Comparison of ENCODE assay signal across 8 cellular contexts in the genomic region with DNA sequence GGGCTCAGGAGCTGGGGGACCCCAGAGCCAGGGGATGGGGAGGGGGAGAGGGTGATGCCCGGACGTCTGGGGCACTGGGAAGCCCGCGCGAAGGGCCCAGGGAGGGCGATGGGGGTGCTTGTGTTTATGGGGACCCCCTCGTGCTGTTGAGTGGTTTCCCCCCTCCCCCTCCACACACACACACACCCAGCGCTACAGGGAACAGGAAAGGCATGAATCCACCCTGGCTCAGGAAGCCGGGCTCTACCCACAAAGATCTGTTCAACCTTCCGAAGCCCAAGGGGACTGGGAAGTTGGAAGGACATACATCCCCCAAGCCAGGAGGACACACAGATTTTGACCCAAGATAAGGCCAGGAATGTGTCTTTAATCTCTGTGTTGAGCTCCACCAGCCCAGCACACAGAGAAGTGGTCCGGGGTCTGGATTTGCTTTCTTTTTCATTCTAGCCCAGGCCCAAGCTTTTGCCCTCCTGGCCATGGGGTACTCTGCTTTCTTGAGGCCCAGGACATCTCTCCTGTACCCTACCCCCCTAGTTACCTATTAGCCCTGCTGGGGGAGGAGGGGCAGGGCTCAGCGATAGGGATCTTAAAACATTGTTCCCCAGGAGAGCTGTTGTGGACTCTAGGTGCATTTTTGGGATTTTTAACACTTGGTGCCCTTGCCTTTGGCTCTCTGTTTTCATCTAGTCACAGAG. TPM values are rescaled to one million over a fixed set of nuclear protein-coding genes. Genes with fewer than 3 reads are reported as not detected.
DNase-seq lines count a peak whose midpoint lies in the region; ATAC-seq and TF ChIP-seq lines count a peak whose summit lies in the region.

No MANE protein-coding gene starts in this region.

- peaks cover 50% of the 10 kb centered on the region for H3K36me3 Mint-ChIP-seq in activated naive CD4-positive, alpha-beta T cell treated with anti-CD3 and anti-CD28 coated beads for 36 hours (ENCODE audit: low read depth)
- H3K36me3 Mint-ChIP-seq in T-helper 1 cell treated with Interleukin-12 subunit alpha and Interleukin-12 subunit beta and Interleukin-4 antibody, amounts not matched to agents 30 μg/mL and 1 μg/mL, for 36 hours (ENCODE audit: low read depth) = peaks cover 40% of the 10 kb centered on the region
- H3K36me3 Mint-ChIP-seq in osteocyte (ENCODE audit: unreplicated experiment) = no peaks in the 10 kb centered on the region

- peak overlapping the region; percentile 88 for H3K4me3 Mint-ChIP-seq in activated naive CD4-positive, alpha-beta T cell treated with anti-CD3 and anti-CD28 coated beads for 36 hours
- H3K4me3 Mint-ChIP-seq in T-helper 1 cell treated with Interleukin-12 subunit alpha and Interleukin-12 subunit beta and Interleukin-4 antibody, amounts not matched to agents 30 μg/mL and 1 μg/mL, for 36 hours = peak overlapping the region; percentile 94
- peak overlapping the region; percentile 79 for H3K4me3 Mint-ChIP-seq in osteocyte (ENCODE audit: unreplicated experiment)

- peak; percentile 3 for ATAC-seq in esophagus mucosa

- TF ChIP-seq CTCF in osteocyte (IDR thresholded peaks at IDR 0.05) = no peak

- CTCF ChIA-PET in activated naive CD4-positive, alpha-beta T cell treated with anti-CD3 and anti-CD28 coated beads for 36 hours (lab: Charles Lee) = interaction anchor here (0.6 to 2.0 kb wide), 6 partner anchors 10 to 145 kb away, joined by 3 to 8 read pairs (median 4); no protein-coding TSS in a partner anchor

- no peaks in the 10 kb centered on the region for H3K9me3 Mint-ChIP-seq in activated naive CD4-positive, alpha-beta T cell treated with anti-CD3 and anti-CD28 coated beads for 36 hours
- H3K9me3 Mint-ChIP-seq in T-helper 1 cell treated with Interleukin-12 subunit alpha and Interleukin-12 subunit beta and Interleukin-4 antibody, amounts not matched to agents 30 μg/mL and 1 μg/mL, for 36 hours = no peaks in the 10 kb centered on the region
- no peaks in the 10 kb centered on the region for H3K9me3 Mint-ChIP-seq in osteocyte (ENCODE audit: unreplicated experiment)

- peaks cover 54% of the 10 kb centered on the region for H3K4me1 Mint-ChIP-seq in activated naive CD4-positive, alpha-beta T cell treated with anti-CD3 and anti-CD28 coated beads for 36 hours (ENCODE audit: low read depth)
- H3K4me1 Mint-ChIP-seq in T-helper 1 cell treated with Interleukin-12 subunit alpha and Interleukin-12 subunit beta and Interleukin-4 antibody, amounts not matched to agents 30 μg/mL and 1 μg/mL, for 36 hours (ENCODE audit: low read depth) = peaks cover 51% of the 10 kb centered on the region
- peaks cover 34% of the 10 kb centered on the region for H3K4me1 Mint-ChIP-seq in osteocyte (ENCODE audit: unreplicated experiment)

- no peaks in the 10 kb centered on the region for H3K27me3 Mint-ChIP-seq in activated naive CD4-positive, alpha-beta T cell treated with anti-CD3 and anti-CD28 coated beads for 36 hours (ENCODE audit: low read depth)
- H3K27me3 Mint-ChIP-seq in T-helper 1 cell treated with Interleukin-12 subunit alpha and Interleukin-12 subunit beta and Interleukin-4 antibody, amounts not matched to agents 30 μg/mL and 1 μg/mL, for 36 hours (ENCODE audit: low read depth) = no peaks in the 10 kb centered on the region
- no peaks in the 10 kb centered on the region for H3K27me3 Mint-ChIP-seq in osteocyte (ENCODE audit: unreplicated experiment)

- intact Hi-C loops in activated naive CD4-positive, alpha-beta T cell treated with anti-CD3 and anti-CD28 coated beads for 36 hours (cut with micrococcal nuclease) = loop anchor here (5.0 to 10.0 kb wide), 4 partner anchors 471 to 1232 kb away; partner anchors contain the start of genes MFSD11 and SRSF2

- peak; percentile 56 for DNase-seq in activated naive CD4-positive, alpha-beta T cell treated with anti-CD3 and anti-CD28 coated beads for 36 hours
- no peak for DNase-seq in activated naive CD4-positive, alpha-beta T cell (lab: John Stamatoyannopoulos, UW)
- no peak for DNase-seq in osteocyte (ENCODE audit: extremely low spot score, unreplicated experiment)
- DNase-seq in NCI-H1694 treated with DMSO at 0.1 percent for 48 hours (lab: John Stamatoyannopoulos, UW) = no peak
- no peak for DNase-seq in NCI-H446 (lab: John Stamatoyannopoulos, UW)
- no peak for DNase-seq in NCI-H526 (lab: John Stamatoyannopoulos, UW)

- peak overlapping the region; percentile 100 for H3K27ac Mint-ChIP-seq in activated naive CD4-positive, alpha-beta T cell treated with anti-CD3 and anti-CD28 coated beads for 36 hours
- H3K27ac Mint-ChIP-seq in T-helper 1 cell treated with Interleukin-12 subunit alpha and Interleukin-12 subunit beta and Interleukin-4 antibody, amounts not matched to agents 30 μg/mL and 1 μg/mL, for 36 hours = peak overlapping the region; percentile 98
- H3K27ac Mint-ChIP-seq in osteocyte (ENCODE audit: unreplicated experiment) = peak overlapping the region; percentile 76

RNA-seq across cellular contexts. Expression of gene UBALD2, which starts 1.2 kb away (rescaled TPM):
- 100 to 1,000 TPM; 467 to 472 TPM for total RNA-seq in activated naive CD4-positive, alpha-beta T cell treated with anti-CD3 and anti-CD28 coated beads for 36 hours
- total RNA-seq in esophagus mucosa = 86.9 TPM
- total RNA-seq in osteocyte = 30.1 and 32.2 TPM in 2 replicates

RNA-seq across cellular contexts. Expression of gene RNF157, which starts 26.1 kb away (rescaled TPM):
- total RNA-seq in activated naive CD4-positive, alpha-beta T cell treated with anti-CD3 and anti-CD28 coated beads for 36 hours = 10 to 100 TPM; 38.1 to 45.3 TPM
- total RNA-seq in esophagus mucosa = 0.32 TPM
- 0.73 and 0.99 TPM in 2 replicates for total RNA-seq in osteocyte

RNA-seq across cellular contexts. Expression of gene QRICH2, which starts 41.7 kb away (rescaled TPM):
- total RNA-seq in activated naive CD4-positive, alpha-beta T cell treated with anti-CD3 and anti-CD28 coated beads for 36 hours = under 1 TPM; 0.52 TPM
- total RNA-seq in esophagus mucosa (1.6 TPM), osteocyte (6.3 and 7.3 TPM in 2 replicates)

Comparison
In these comparisons a context has a peak if more than half of its experiments do, and no peak if none do; other contexts are left out.
1. RNA of gene RNF157, which starts 26.1 kb away (total RNA-seq): 38.1 to 45.3 TPM in activated naive CD4-positive, alpha-beta T cell treated with anti-CD3 and anti-CD28 coated beads for 36 hours; 0.73 to 0.99 TPM in osteocyte and 0.32 TPM in esophagus mucosa (single experiment); every median in the first group is over 10 times any median in the second.
2. Peak in every context shown above with its lines, with median percentiles within 50 percentile points of each other: H3K27ac Mint-ChIP-seq and H3K4me3 Mint-ChIP-seq.